In genomic region chr11:12236744-12237101, GRCh38 we compare ENCODE assay signal across 10 cellular contexts.
A peak's percentile ranks its signal among the peaks of the same experiment; 100 is the strongest.
DNase-seq lines count a peak whose midpoint lies in the region; ATAC-seq and TF ChIP-seq lines count a peak whose summit lies in the region.
"Had no signal": no experiment of that assay in that cellular context is flagged by ENCODE, and none has a peak within 500 bp of the region (broad histone marks: within the 10 kb centered on the region; RNA-seq: fewer than 3 reads in every experiment).

No MANE protein-coding gene starts in this region.

- CTCF ChIA-PET in Caco-2 (lab: Charles Lee): interaction anchor here (0.6 to 2.5 kb wide), 8 partner anchors 13 to 189 kb away, joined by 3 to 13 read pairs (median 4); no protein-coding TSS in a partner anchor

- peak overlapping the region; percentile 75 for H3K27ac Mint-ChIP-seq in Caco-2 (ENCODE audit: unreplicated experiment)
- peak overlapping the region; percentile 86 for H3K27ac Mint-ChIP-seq in activated naive CD8-positive, alpha-beta T cell treated with anti-CD3 and anti-CD28 coated beads, Interleukin-2, amount 10 ng/mL, durations not matched to agents 7 days and 5 days
- peak overlapping the region; percentile 93 to 94 for H3K27ac Mint-ChIP-seq in natural killer cell
- H3K27ac Mint-ChIP-seq: naive B cell had no signal

- no peak overlapping the region for H3K4me3 Mint-ChIP-seq in Caco-2 (ENCODE audit: unreplicated experiment)
- peak overlapping the region; percentile 66 for H3K4me3 Mint-ChIP-seq in activated naive CD8-positive, alpha-beta T cell treated with anti-CD3 and anti-CD28 coated beads, Interleukin-2, amount 10 ng/mL, durations not matched to agents 7 days and 5 days
- H3K4me3 Mint-ChIP-seq in natural killer cell: peak overlapping the region; percentile 81
- H3K4me3 Mint-ChIP-seq: naive B cell had no signal

- peaks cover 56% of the 10 kb centered on the region for H3K4me1 ChIP-seq in ACC112 (ENCODE audit: control insufficient read depth, insufficient read depth, low read length, unreplicated experiment)
- H3K4me1 ChIP-seq in Caco-2: peaks cover 63% of the 10 kb centered on the region
- H3K4me1 ChIP-seq: HAP-1 had no signal

- H3K4me3 ChIP-seq in ACC112 (ENCODE audit: low read depth, low read length): no peak overlapping the region
- no peak overlapping the region for H3K4me3 ChIP-seq in Caco-2 (ENCODE audit: low read depth, low read length)
- H3K4me3 ChIP-seq: HAP-1 had no signal

- peaks cover 14% of the 10 kb centered on the region for H3K36me3 ChIP-seq in ACC112 (ENCODE audit: insufficient read depth, low read length)
- 0 out of 2 replicates have a peak, but pooled peaks cover 6% of the 10 kb centered on the region for H3K36me3 ChIP-seq in Caco-2 (ENCODE audit: control insufficient read depth, insufficient read depth, low read length)
- H3K36me3 ChIP-seq: HAP-1 had no signal

- POLR2A ChIA-PET in Caco-2 (lab: Charles Lee): no interaction called here
- POLR2A ChIA-PET in activated naive CD8-positive, alpha-beta T cell treated with anti-CD3 and anti-CD28 coated beads, Interleukin-2, amount 10 ng/mL, durations not matched to agents 7 days and 5 days (lab: Charles Lee): interaction anchor here (1.3 to 2.4 kb wide), 5 partner anchors 12 to 150 kb away, joined by 4 to 22 read pairs (median 6); partner anchors contain the start of gene MICAL2

- intact Hi-C loops in Caco-2 (cut with micrococcal nuclease; ENCODE audit: unreplicated experiment) (loop anchor here (1.0 to 2.0 kb wide), 3 partner anchors 46 to 189 kb away; no protein-coding TSS in a partner anchor), natural killer cell (cut with micrococcal nuclease) (loop anchor here (1.0 to 5.0 kb wide), 7 partner anchors 12 to 189 kb away; partner anchors contain the start of gene MICAL2)

- H3K27me3 Mint-ChIP-seq in Caco-2 (ENCODE audit: insufficient read depth, unreplicated experiment) (no peaks in the 10 kb centered on the region), natural killer cell (ENCODE audit: low read depth in 2 of 2) (no peaks in the 10 kb centered on the region)
- no peaks in the 10 kb centered on the region for H3K27me3 Mint-ChIP-seq in activated naive CD8-positive, alpha-beta T cell treated with anti-CD3 and anti-CD28 coated beads, Interleukin-2, amount 10 ng/mL, durations not matched to agents 7 days and 5 days

- H3K27me3 ChIP-seq in ACC112 (ENCODE audit: insufficient read depth, low read length): no peaks in the 10 kb centered on the region
- no peaks in the 10 kb centered on the region for H3K27me3 ChIP-seq in Caco-2 (replicated peaks; ENCODE audit: control insufficient read depth, insufficient read depth, low read length)

- DNase-seq in Caco-2: no peak
- no peak for DNase-seq in activated naive CD8-positive, alpha-beta T cell treated with anti-CD3 and anti-CD28 coated beads, Interleukin-2, amount 10 ng/mL, durations not matched to agents 7 days and 5 days
- no peak for DNase-seq in natural killer cell
- DNase-seq in NCI-H510A (lab: John Stamatoyannopoulos, UW): no peak
- no peak for DNase-seq in ureter (ENCODE audit: low spot score)
- no peak for DNase-seq in NCI-H82 (lab: John Stamatoyannopoulos, UW)

- no peak for TF ChIP-seq CTCF in Caco-2 (IDR thresholded peaks at IDR 0.05; ENCODE audit: insufficient read depth in 1 of 2, low read depth in 1 of 2, low read length in 1 of 2, severe bottlenecking in 1 of 2, unreplicated experiment in 1 of 2)
- TF ChIP-seq CTCF in natural killer cell (IDR thresholded peaks at IDR 0.05): no peak

- H3K4me1 Mint-ChIP-seq in Caco-2 (ENCODE audit: low read depth, unreplicated experiment): peaks cover 45% of the 10 kb centered on the region
- H3K4me1 Mint-ChIP-seq in activated naive CD8-positive, alpha-beta T cell treated with anti-CD3 and anti-CD28 coated beads, Interleukin-2, amount 10 ng/mL, durations not matched to agents 7 days and 5 days: peaks cover 26% of the 10 kb centered on the region
- H3K4me1 Mint-ChIP-seq in natural killer cell: peaks cover 27 to 28% of the 10 kb centered on the region in 2 donors

- H3K79me2 ChIP-seq in ACC112 (ENCODE audit: control insufficient read depth, insufficient read depth, low read length, unreplicated experiment): no peaks in the 10 kb centered on the region

- no peaks in the 10 kb centered on the region for H3K9me3 ChIP-seq in Caco-2
- H3K9me3 ChIP-seq: HAP-1 had no signal

- H3K27ac ChIP-seq in ACC112 (ENCODE audit: low read depth, low read length): 0 out of 2 replicates have a peak overlapping the region, but pooled peaks have one; percentile 3

- BruUV-seq in Caco-2 (replicated peaks; lab: Mats Ljungman, UMichigan): no TSS peak

- H3K9me3 Mint-ChIP-seq in Caco-2 (ENCODE audit: unreplicated experiment) (no peaks in the 10 kb centered on the region), natural killer cell (no peaks in the 10 kb centered on the region)
- H3K9me3 Mint-ChIP-seq in activated naive CD8-positive, alpha-beta T cell treated with anti-CD3 and anti-CD28 coated beads, Interleukin-2, amount 10 ng/mL, durations not matched to agents 7 days and 5 days: no peaks in the 10 kb centered on the region
- H3K9me3 Mint-ChIP-seq: naive B cell had no signal

- no peak overlapping the region for H2AFZ ChIP-seq in ACC112 (ENCODE audit: low read length, unreplicated experiment)

- H3K36me3 Mint-ChIP-seq in Caco-2 (ENCODE audit: insufficient read depth, unreplicated experiment) (peaks cover 94% of the 10 kb centered on the region), natural killer cell (peaks cover 14% of the 10 kb centered on the region)
- H3K36me3 Mint-ChIP-seq in activated naive CD8-positive, alpha-beta T cell treated with anti-CD3 and anti-CD28 coated beads, Interleukin-2, amount 10 ng/mL, durations not matched to agents 7 days and 5 days: peaks cover 27% of the 10 kb centered on the region
- H3K36me3 Mint-ChIP-seq: naive B cell had no signal

- no peak for ATAC-seq in activated naive CD8-positive, alpha-beta T cell treated with anti-CD3 and anti-CD28 coated beads, Interleukin-2, amount 10 ng/mL, durations not matched to agents 7 days and 5 days (ENCODE audit: low read depth)
- ATAC-seq in natural killer cell (no peak), HG02840 (IDR thresholded peaks at IDR 0.05; ENCODE audit: low FRiP score, unreplicated experiment) (no peak)
